2 cellular contexts compared by ENCODE assay signal in genomic region chr5:143448518-143448917, GRCh38.
TF ChIP-seq lines count a peak whose summit lies in the region.

No MANE protein-coding gene starts in this region.

TF ChIP-seq in IMR-90, 13 proteins besides CTCF, POLR2A, EP300 and RAD21:
- TF ChIP-seq SMC3 (IDR thresholded peaks at IDR 0.05; ENCODE audit: low read depth, low read length) (no peak), BHLHE40 (IDR thresholded peaks at IDR 0.05; ENCODE audit: low read depth, low read length) (no peak), MAFK (IDR thresholded peaks at IDR 0.05; ENCODE audit: low read depth, low read length) (no peak), NFE2L2 (IDR thresholded peaks at IDR 0.05; ENCODE audit: low read depth, low read length) (no peak)
- TF ChIP-seq, protein P1, sequence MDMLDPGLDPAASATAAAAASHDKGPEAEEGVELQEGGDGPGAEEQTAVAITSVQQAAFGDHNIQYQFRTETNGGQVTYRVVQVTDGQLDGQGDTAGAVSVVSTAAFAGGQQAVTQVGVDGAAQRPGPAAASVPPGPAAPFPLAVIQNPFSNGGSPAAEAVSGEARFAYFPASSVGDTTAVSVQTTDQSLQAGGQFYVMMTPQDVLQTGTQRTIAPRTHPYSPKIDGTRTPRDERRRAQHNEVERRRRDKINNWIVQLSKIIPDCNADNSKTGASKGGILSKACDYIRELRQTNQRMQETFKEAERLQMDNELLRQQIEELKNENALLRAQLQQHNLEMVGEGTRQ (IDR thresholded peaks at IDR 0.05; ENCODE audit: low read depth, low read length): no peak
- TF ChIP-seq, protein P2, sequence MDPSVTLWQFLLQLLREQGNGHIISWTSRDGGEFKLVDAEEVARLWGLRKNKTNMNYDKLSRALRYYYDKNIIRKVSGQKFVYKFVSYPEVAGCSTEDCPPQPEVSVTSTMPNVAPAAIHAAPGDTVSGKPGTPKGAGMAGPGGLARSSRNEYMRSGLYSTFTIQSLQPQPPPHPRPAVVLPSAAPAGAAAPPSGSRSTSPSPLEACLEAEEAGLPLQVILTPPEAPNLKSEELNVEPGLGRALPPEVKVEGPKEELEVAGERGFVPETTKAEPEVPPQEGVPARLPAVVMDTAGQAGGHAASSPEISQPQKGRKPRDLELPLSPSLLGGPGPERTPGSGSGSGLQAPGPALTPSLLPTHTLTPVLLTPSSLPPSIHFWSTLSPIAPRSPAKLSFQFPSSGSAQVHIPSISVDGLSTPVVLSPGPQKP (IDR thresholded peaks at IDR 0.05; ENCODE audit: borderline replicate concordance, low read depth, low read length): no peak
TF ChIP-seq in IMR-90: peak in this region for 0.

TF ChIP-seq in GM12878, 131 proteins besides CTCF, POLR2A, EP300 and RAD21:
- TF ChIP-seq SREBF2 (IDR thresholded peaks at IDR 0.05; ENCODE audit: low read length) (no peak), ESRRA (IDR thresholded peaks at IDR 0.05; ENCODE audit: low read length) (no peak)
- TF ChIP-seq, protein P3, sequence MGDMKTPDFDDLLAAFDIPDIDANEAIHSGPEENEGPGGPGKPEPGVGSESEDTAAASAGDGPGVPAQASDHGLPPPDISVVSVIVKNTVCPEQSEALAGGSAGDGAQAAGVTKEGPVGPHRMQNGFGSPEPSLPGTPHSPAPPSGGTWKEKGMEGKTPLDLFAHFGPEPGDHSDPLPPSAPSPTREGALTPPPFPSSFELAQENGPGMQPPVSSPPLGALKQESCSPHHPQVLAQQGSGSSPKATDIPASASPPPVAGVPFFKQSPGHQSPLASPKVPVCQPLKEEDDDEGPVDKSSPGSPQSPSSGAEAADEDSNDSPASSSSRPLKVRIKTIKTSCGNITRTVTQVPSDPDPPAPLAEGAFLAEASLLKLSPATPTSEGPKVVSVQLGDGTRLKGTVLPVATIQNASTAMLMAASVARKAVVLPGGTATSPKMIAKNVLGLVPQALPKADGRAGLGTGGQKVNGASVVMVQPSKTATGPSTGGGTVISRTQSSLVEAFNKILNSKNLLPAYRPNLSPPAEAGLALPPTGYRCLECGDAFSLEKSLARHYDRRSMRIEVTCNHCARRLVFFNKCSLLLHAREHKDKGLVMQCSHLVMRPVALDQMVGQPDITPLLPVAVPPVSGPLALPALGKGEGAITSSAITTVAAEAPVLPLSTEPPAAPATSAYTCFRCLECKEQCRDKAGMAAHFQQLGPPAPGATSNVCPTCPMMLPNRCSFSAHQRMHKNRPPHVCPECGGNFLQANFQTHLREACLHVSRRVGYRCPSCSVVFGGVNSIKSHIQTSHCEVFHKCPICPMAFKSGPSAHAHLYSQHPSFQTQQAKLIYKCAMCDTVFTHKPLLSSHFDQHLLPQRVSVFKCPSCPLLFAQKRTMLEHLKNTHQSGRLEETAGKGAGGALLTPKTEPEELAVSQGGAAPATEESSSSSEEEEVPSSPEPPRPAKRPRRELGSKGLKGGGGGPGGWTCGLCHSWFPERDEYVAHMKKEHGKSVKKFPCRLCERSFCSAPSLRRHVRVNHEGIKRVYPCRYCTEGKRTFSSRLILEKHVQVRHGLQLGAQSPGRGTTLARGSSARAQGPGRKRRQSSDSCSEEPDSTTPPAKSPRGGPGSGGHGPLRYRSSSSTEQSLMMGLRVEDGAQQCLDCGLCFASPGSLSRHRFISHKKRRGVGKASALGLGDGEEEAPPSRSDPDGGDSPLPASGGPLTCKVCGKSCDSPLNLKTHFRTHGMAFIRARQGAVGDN (IDR thresholded peaks at IDR 0.05): no peak
